11 cellular contexts compared by ENCODE assay signal in genomic region chr1:33161061-33161681, GRCh38. TPM values are rescaled to one million over a fixed set of nuclear protein-coding genes. Genes with fewer than 3 reads are reported as not detected.
DNase-seq lines count a peak whose midpoint lies in the region; ATAC-seq and TF ChIP-seq lines count a peak whose summit lies in the region.
"Had no signal": no experiment of that assay in that cellular context is flagged by ENCODE, and none has a peak within 500 bp of the region (broad histone marks: within the 10 kb centered on the region; RNA-seq: fewer than 3 reads in every experiment).

No MANE protein-coding gene starts in this region.

- H3K79me2 ChIP-seq in osteoblast (ENCODE audit: insufficient read depth, low read length) = no peaks in the 10 kb centered on the region

- dilution Hi-C loops in IMR-90 (cut with HindIII; ENCODE audit: low sequenced_read_pairs, unreplicated experiment) = no loop called here

- H3K27me3 ChIP-seq in IMR-90 (ENCODE audit: control insufficient read depth, insufficient read depth, low read length) = no peaks in the 10 kb centered on the region
- no peaks in the 10 kb centered on the region for H3K27me3 ChIP-seq in osteoblast (ENCODE audit: insufficient read depth, low read length)

- H3K4me2 ChIP-seq in IMR-90 (ENCODE audit: low read depth, low read length) = no peak overlapping the region
- H3K4me2 ChIP-seq in osteoblast (ENCODE audit: insufficient read depth, low read length) = no peak overlapping the region

- 48% methylated on average over 8 of the region's 25 CpGs; no CpG with 5 or more reads in 1 of the 2 experiments for WGBS in IMR-90 (ENCODE audit: extremely low coverage in 2 of 2, insufficient read length in 1 of 2), 2 experiments

- H4K20me1 ChIP-seq in IMR-90 (ENCODE audit: insufficient read depth, low read length) = no peaks in the 10 kb centered on the region
- no peaks in the 10 kb centered on the region for H4K20me1 ChIP-seq in osteoblast (ENCODE audit: insufficient read depth, low read length)

- H3K23ac ChIP-seq in IMR-90 (ENCODE audit: low read depth, low read length) = peak overlapping the region; percentile 90

- H3K56ac ChIP-seq in IMR-90 (ENCODE audit: extremely low read depth, insufficient read depth, low read length) = no peak overlapping the region

- H3K36me3 Mint-ChIP-seq in stimulated activated memory B cell treated with anti-CD40 and anti-IgM and Interleukin-4, amounts not matched to agents 10 μg/mL and 1 μg/mL and 100 μg/mL, for 72 hours = peaks cover 40% of the 10 kb centered on the region

- no peak overlapping the region for H3K27ac Mint-ChIP-seq in stimulated activated memory B cell treated with anti-CD40 and anti-IgM and Interleukin-4, amounts not matched to agents 10 μg/mL and 1 μg/mL and 100 μg/mL, for 72 hours

- CTCF ChIA-PET in IMR-90 (lab: Yijun Ruan, JAX) = no interaction called here

- H2AFZ ChIP-seq in IMR-90 (replicated peaks; ENCODE audit: low read length, poor library complexity) (peak overlapping the region; percentile 78), osteoblast (ENCODE audit: low read length) (peak overlapping the region; percentile 47)

- H4K5ac ChIP-seq in IMR-90 (ENCODE audit: low read depth, low read length) = peak overlapping the region; percentile 49

- no peak for TF ChIP-seq RAD21 in IMR-90 (IDR thresholded peaks at IDR 0.05; ENCODE audit: low read length)

- peak overlapping the region; percentile 34 for H4K91ac ChIP-seq in IMR-90 (ENCODE audit: insufficient read depth, low read depth, low read length)

- H2AK9ac ChIP-seq in IMR-90 (replicated peaks; ENCODE audit: low read depth, low read length, poor library complexity) = peak overlapping the region; percentile 31

- peak overlapping the region; percentile 69 for H3K4ac ChIP-seq in IMR-90 (ENCODE audit: low read depth, low read length)

- POLR2A ChIA-PET in IMR-90 (lab: Charles Lee; ENCODE audit: unreplicated experiment) = no interaction called here

- H3K4me3 Mint-ChIP-seq in stimulated activated memory B cell treated with anti-CD40 and anti-IgM and Interleukin-4, amounts not matched to agents 10 μg/mL and 1 μg/mL and 100 μg/mL, for 72 hours = no peak overlapping the region
- H3K4me3 Mint-ChIP-seq: naive thymus-derived CD8-positive, alpha-beta T cell had no signal

- no peaks in the 10 kb centered on the region for H3K9me3 ChIP-seq in IMR-90 (ENCODE audit: control insufficient read depth, insufficient read depth, low read length)
- H3K9me3 ChIP-seq in osteoblast (ENCODE audit: low read depth, low read length) = no peaks in the 10 kb centered on the region

- peak; percentile 10; the same call in 1 of the 2 replicates for ATAC-seq in IMR-90 (ENCODE audit: low read depth)
- ATAC-seq in stimulated activated memory B cell treated with anti-CD40 and anti-IgM and Interleukin-4, amounts not matched to agents 10 μg/mL and 1 μg/mL and 100 μg/mL, for 72 hours = no peak
- ATAC-seq in HG03175 (IDR thresholded peaks at IDR 0.05; ENCODE audit: unreplicated experiment) = no peak
- ATAC-seq: naive thymus-derived CD8-positive, alpha-beta T cell had no signal

- 0 out of 2 replicates have a peak overlapping the region, but pooled peaks have one; percentile 52 for H3K14ac ChIP-seq in IMR-90 (replicated peaks; ENCODE audit: low read depth, low read length)

- no peaks in the 10 kb centered on the region for H3K27me3 Mint-ChIP-seq in stimulated activated memory B cell treated with anti-CD40 and anti-IgM and Interleukin-4, amounts not matched to agents 10 μg/mL and 1 μg/mL and 100 μg/mL, for 72 hours
- H3K27me3 Mint-ChIP-seq: naive thymus-derived CD8-positive, alpha-beta T cell had no signal

- BruUV-seq in IMR-90 (replicated peaks; lab: Mats Ljungman, UMichigan) = no TSS peak

- H3K27ac ChIP-seq in IMR-90 (ENCODE audit: insufficient read depth, low read length) (peak overlapping the region; percentile 43), osteoblast (ENCODE audit: low read depth, low read length) (no peak overlapping the region)

- DNase-seq in IMR-90 (peak; percentile 48), SK-N-DZ (ENCODE audit: low spot score) (peak; percentile 68), head of caudate nucleus (peak; percentile 67 to 95 (median 85)), osteoblast (ENCODE audit: insufficient read length, low spot score, missing footprints) (peak; percentile 83), SHP77 treated with DMSO at 0.1 percent for 48 hours (lab: John Stamatoyannopoulos, UW) (no peak), EL (no peak)
- DNase-seq: activated naive CD4-positive, alpha-beta T cell treated with anti-CD3 and anti-CD28 coated beads, Interleukin-2, amount 50 U/mL, for 16 hours; naive thymus-derived CD8-positive, alpha-beta T cell; NCI-H1048 had no signal

- H4K8ac ChIP-seq in IMR-90 (ENCODE audit: low read depth in 2 of 2, low read length in 2 of 2) = peak overlapping the region; percentile 85 to 89

- H2BK20ac ChIP-seq in IMR-90 (ENCODE audit: low read depth, low read length) = peak overlapping the region; percentile 58; the same call in 1 of the 2 replicates

- no peak overlapping the region for H2BK5ac ChIP-seq in IMR-90 (ENCODE audit: low read depth, low read length, poor library complexity, severe bottlenecking)

- peak overlapping the region; percentile 24 for H3K18ac ChIP-seq in IMR-90 (ENCODE audit: low read depth, low read length)

- H3K9ac ChIP-seq in IMR-90 (ENCODE audit: low read depth, low read length) = peak overlapping the region; percentile 45

- intact Hi-C loops in IMR-90 (cut with micrococcal nuclease) = no loop called here
- intact Hi-C loops in head of caudate nucleus (cut with DNase I) = no loop called here

- peak overlapping the region; percentile 78; the same call in 2 of the 3 replicates for H2BK15ac ChIP-seq in IMR-90 (ENCODE audit: low read depth, low read length)

- no peaks in the 10 kb centered on the region for H3K4me1 Mint-ChIP-seq in stimulated activated memory B cell treated with anti-CD40 and anti-IgM and Interleukin-4, amounts not matched to agents 10 μg/mL and 1 μg/mL and 100 μg/mL, for 72 hours

- H3K9me3 Mint-ChIP-seq in stimulated activated memory B cell treated with anti-CD40 and anti-IgM and Interleukin-4, amounts not matched to agents 10 μg/mL and 1 μg/mL and 100 μg/mL, for 72 hours = no peaks in the 10 kb centered on the region
- H3K9me3 Mint-ChIP-seq: naive thymus-derived CD8-positive, alpha-beta T cell had no signal

- TF ChIP-seq POLR2A in IMR-90 (IDR thresholded peaks at IDR 0.05; ENCODE audit: low read depth, low read length) = no peak

- peaks cover 33% of the 10 kb centered on the region for H3K9me1 ChIP-seq in IMR-90 (ENCODE audit: insufficient read depth, low read length)

- in situ Hi-C loops in IMR-90 (cut with MboI; ENCODE audit: low sequenced_read_pairs) = no loop called here

- peak overlapping the region; percentile 75 for H2BK120ac ChIP-seq in IMR-90 (ENCODE audit: low read depth, low read length)

- peak overlapping the region; percentile 87 for H2AK5ac ChIP-seq in IMR-90 (ENCODE audit: low read depth, low read length)

- H3K4me3 ChIP-seq in IMR-90 (ENCODE audit: insufficient read depth, low read depth, low read length) = no peak overlapping the region
- H3K4me3 ChIP-seq in osteoblast (ENCODE audit: insufficient read depth, low read length) = no peak overlapping the region

- H3K4me1 ChIP-seq in IMR-90 (ENCODE audit: control insufficient read depth, insufficient read depth, low read length) (peaks cover 24% of the 10 kb centered on the region), osteoblast (ENCODE audit: insufficient read depth, low read length) (peaks cover 14% of the 10 kb centered on the region)

- H3K36me3 ChIP-seq in IMR-90 (ENCODE audit: control insufficient read depth, insufficient read depth, low read length) (peaks cover 18% of the 10 kb centered on the region), osteoblast (ENCODE audit: insufficient read depth, low read length) (peaks cover 23% of the 10 kb centered on the region)

- peaks cover 5 to 33% of the 10 kb centered on the region in 2 experiments; a peak in 3 of 4 replicates for H3K79me1 ChIP-seq in IMR-90 (ENCODE audit: low read depth in 1 of 2, low read length in 2 of 2)

- TF ChIP-seq CTCF in IMR-90 (conservative IDR thresholded peaks at IDR 0.05; ENCODE audit: low read depth, low read length) = no peak
- no peak for TF ChIP-seq CTCF in osteoblast (IDR thresholded peaks at IDR 0.05; ENCODE audit: extremely low read depth, low read depth, low read length)

TF ChIP-seq in IMR-90, 13 proteins besides CTCF, POLR2A, EP300 and RAD21 (continues in another document):
- no peak for TF ChIP-seq ELK1 (IDR thresholded peaks at IDR 0.05; ENCODE audit: borderline replicate concordance, low read depth, low read length)
- no peak for TF ChIP-seq RCOR1 (IDR thresholded peaks at IDR 0.05; ENCODE audit: insufficient replicate concordance, low read length)
- TF ChIP-seq CHD1 (IDR thresholded peaks at IDR 0.05; ENCODE audit: low read depth, low read length) = no peak
- TF ChIP-seq SMC3 (IDR thresholded peaks at IDR 0.05; ENCODE audit: low read depth, low read length) = no peak
- no peak for TF ChIP-seq MAFK (IDR thresholded peaks at IDR 0.05; ENCODE audit: low read depth, low read length)
- TF ChIP-seq NFE2L2 (IDR thresholded peaks at IDR 0.05; ENCODE audit: low read depth, low read length) = no peak
- TF ChIP-seq RFX5 (IDR thresholded peaks at IDR 0.05; ENCODE audit: low read depth, low read length) = no peak
- TF ChIP-seq MAZ (IDR thresholded peaks at IDR 0.05; ENCODE audit: borderline replicate concordance, low read depth, low read length) = no peak

RNA-seq across cellular contexts. Expression of gene TRIM62, which starts 20.7 kb away (rescaled TPM):
- total RNA-seq in IMR-90 (2012; rRNA removed) = 2.8 and 3.0 TPM in 2 replicates
- 11.1 and 12.8 TPM in 2 replicates for polyA plus RNA-seq in IMR-90 (2012; rRNA removed)
- 4.8 and 18.3 TPM in 2 replicates for polyA plus RNA-seq in IMR-90 (2012; cell fraction: cytosol; rRNA removed)
- polyA plus RNA-seq in IMR-90 (2012; cell fraction: nucleus; rRNA removed; ENCODE audit: low replicate concordance) = 25.0 and 36.8 TPM in 2 replicates
- 2.8 and 3.5 TPM in 2 replicates for polyA plus RNA-seq in SK-N-DZ (2014; cell fraction: cytosol; rRNA removed)
- 1.1 and 1.8 TPM in 2 replicates for polyA plus RNA-seq in SK-N-DZ (2014; cell fraction: nucleus; rRNA removed)
- 9.4 and 12.3 TPM in 2 replicates for total RNA-seq in osteoblast

Comparison
In these comparisons a context has a peak if more than half of its experiments do, and no peak if none do; other contexts are left out.
1. DNase-seq: peak in IMR-90 (single experiment), SK-N-DZ (single experiment), head of caudate nucleus (42 of 42) and osteoblast (single experiment); none in SHP77 treated with DMSO at 0.1 percent for 48 hours (single experiment) and EL (single experiment).